In genomic region chr15:88908697-88909621, GRCh38 we compare ENCODE assay signal across 12 cellular contexts. TPM values are rescaled to one million over a fixed set of nuclear protein-coding genes. Genes with fewer than 3 reads are reported as not detected.
DNase-seq lines count a peak whose midpoint lies in the region; ATAC-seq and TF ChIP-seq lines count a peak whose summit lies in the region.
"Had no signal": no experiment of that assay in that cellular context is flagged by ENCODE, and none has a peak within 500 bp of the region (broad histone marks: within the 10 kb centered on the region; RNA-seq: fewer than 3 reads in every experiment).

No MANE protein-coding gene starts in this region.

- no peaks in the 10 kb centered on the region for H3K27me3 Mint-ChIP-seq in activated T-cell treated with anti-CD3 and anti-CD28 coated beads, Interleukin-2, amount 50 U/mL, for 24 hours
- no peaks in the 10 kb centered on the region for H3K27me3 Mint-ChIP-seq in T-helper 17 cell

- peak overlapping the region; percentile 52 for H3K27ac Mint-ChIP-seq in activated T-cell treated with anti-CD3 and anti-CD28 coated beads, Interleukin-2, amount 50 U/mL, for 24 hours
- peak overlapping the region; percentile 100 for H3K27ac Mint-ChIP-seq in T-helper 17 cell

- H3K9me3 Mint-ChIP-seq in activated T-cell treated with anti-CD3 and anti-CD28 coated beads, Interleukin-2, amount 50 U/mL, for 24 hours = no peaks in the 10 kb centered on the region

- H3K4me3 ChIP-seq in tibial artery = peak overlapping the region; percentile 80
- no peak overlapping the region for H3K4me3 ChIP-seq in adrenal gland

- peaks cover 53 to 65% (median 58%) of the 10 kb centered on the region in 3 donors for H3K36me3 ChIP-seq in tibial artery
- peaks cover 0 to 6% of the 10 kb centered on the region in 2 donors for H3K36me3 ChIP-seq in adrenal gland (replicated peaks in 1 of 2)
- H3K36me3 ChIP-seq: neutrophil had no signal

- no peak overlapping the region for H3K4me3 Mint-ChIP-seq in activated T-cell treated with anti-CD3 and anti-CD28 coated beads, Interleukin-2, amount 50 U/mL, for 24 hours
- no peak overlapping the region for H3K4me3 Mint-ChIP-seq in T-helper 17 cell

- peaks cover 4% of the 10 kb centered on the region for H3K36me3 Mint-ChIP-seq in activated T-cell treated with anti-CD3 and anti-CD28 coated beads, Interleukin-2, amount 50 U/mL, for 24 hours (ENCODE audit: low read depth)
- no peaks in the 10 kb centered on the region for H3K36me3 Mint-ChIP-seq in T-helper 17 cell (ENCODE audit: low read depth)

- intact Hi-C loops in tibial artery (cut with DNase I; ENCODE audit: low total_unique reads) (loop anchor here (5.0 kb wide), 1 partner anchor 93 kb away; no protein-coding TSS in a partner anchor), adrenal gland (cut with DNase I) (loop anchor here (5.0 to 10.0 kb wide), 3 partner anchors 93 to 276 kb away; no protein-coding TSS in a partner anchor)

- peaks cover 43% of the 10 kb centered on the region for H3K4me1 Mint-ChIP-seq in activated T-cell treated with anti-CD3 and anti-CD28 coated beads, Interleukin-2, amount 50 U/mL, for 24 hours (ENCODE audit: low read depth)
- H3K4me1 Mint-ChIP-seq in T-helper 17 cell = peaks cover 43% of the 10 kb centered on the region

- DNase-seq in activated T-cell treated with anti-CD3 and anti-CD28 coated beads, Interleukin-2, amount 50 U/mL, for 24 hours = no peak
- DNase-seq in activated T-cell treated with anti-CD3 and anti-CD28 coated beads, Interleukin-2, amount 50 U/mL, for 48 hours = no peak
- no peak for DNase-seq in T-helper 17 cell
- peak; percentile 66 for DNase-seq in iris pigment epithelial cell (ENCODE audit: low read depth)
- no peak for DNase-seq in tibial artery
- DNase-seq in NCI-H1092 (lab: John Stamatoyannopoulos, UW) = no peak
- no peak for DNase-seq in adrenal gland
- DNase-seq: activated CD4-positive, CD25-positive, alpha-beta regulatory T cell treated with anti-CD3 and anti-CD28 coated beads, Interleukin-2, amount 50 U/mL, for 72 hours; NCI-H69 had no signal

- H3K4me1 ChIP-seq in tibial artery = peaks cover 6 to 85% (median 72%) of the 10 kb centered on the region in 4 donors
- peaks cover 0 to 12% of the 10 kb centered on the region in 2 donors for H3K4me1 ChIP-seq in adrenal gland (replicated peaks in 1 of 2)

- no peak for TF ChIP-seq POLR2A in adrenal gland (IDR thresholded peaks at IDR 0.05)

- H3K27me3 ChIP-seq in tibial artery = no peaks in the 10 kb centered on the region
- no peaks in the 10 kb centered on the region for H3K27me3 ChIP-seq in adrenal gland

- ATAC-seq in T-helper 17 cell = no peak
- no peak for ATAC-seq in GM21619 (IDR thresholded peaks at IDR 0.05; ENCODE audit: unreplicated experiment)
- ATAC-seq: esophagus mucosa had no signal

- H3K27ac ChIP-seq in tibial artery (peak overlapping the region; percentile 87 to 95), adrenal gland (peak overlapping the region in 1 of 5 donors; percentile 74)
- H3K27ac ChIP-seq: neutrophil had no signal

- no peak for TF ChIP-seq CTCF in tibial artery (IDR thresholded peaks at IDR 0.05)
- TF ChIP-seq CTCF in adrenal gland (IDR thresholded peaks at IDR 0.05) = no peak

- H3K9me3 ChIP-seq in T-helper 17 cell (ENCODE audit: control insufficient read depth, low read length, poor library complexity, severe bottlenecking) (no peaks in the 10 kb centered on the region), tibial artery (no peaks in the 10 kb centered on the region), adrenal gland (replicated peaks in 1 of 3) (no peaks in the 10 kb centered on the region)
- H3K9me3 ChIP-seq: neutrophil had no signal

- 72 to 84% (median 80%) methylated on average over 8 to 16 of the region's 16 CpGs for WGBS in adrenal gland, 4 donors

RNA-seq across cellular contexts. Expression of gene MFGE8, which starts 4.2 kb away (rescaled TPM):
- total RNA-seq in T-helper 17 cell (10 to 100 TPM; 69.1 to 77.8 TPM), adrenal gland (100 to 1,000 TPM in 7 of 8 donors, 10 to 100 TPM in 1; 96.7 to 308 (median 158) TPM)
- polyA plus RNA-seq in adrenal gland = 100 to 1,000 TPM in 2 of 3 donors, 10 to 100 TPM in 1; 61.6 to 183 (median 119) TPM

RNA-seq across cellular contexts. Expression of gene HAPLN3, which starts 13.6 kb away (rescaled TPM):
- total RNA-seq in T-helper 17 cell = 100 to 1,000 TPM; 103 to 105 TPM
- total RNA-seq in adrenal gland = 1 to 10 TPM; 1.4 to 7.6 (median 4.0) TPM
- 1 to 10 TPM in 2 of 3 donors, under 1 TPM in 1; 0.59 to 7.1 (median 3.5) TPM for polyA plus RNA-seq in adrenal gland

Comparison
In these comparisons a context has a peak if more than half of its experiments do, and no peak if none do; other contexts are left out.
1. H3K4me3 ChIP-seq: peak in tibial artery (2 of 2); none in adrenal gland (0 of 4).
2. RNA of gene HAPLN3, which starts 13.6 kb away (total RNA-seq): 103 to 105 TPM in T-helper 17 cell; 1.4 to 7.6 TPM in adrenal gland; every median in the first group is over 10 times any median in the second.